Comparison of ENCODE assay signal across 12 cellular contexts in genomic region chr6:98323605-98324004, GRCh38.
DNase-seq lines count a peak whose midpoint lies in the region; ATAC-seq and TF ChIP-seq lines count a peak whose summit lies in the region.
"Had no signal": no experiment of that assay in that cellular context is flagged by ENCODE, and none has a peak within 500 bp of the region (broad histone marks: within the 10 kb centered on the region; RNA-seq: fewer than 3 reads in every experiment).

No MANE protein-coding gene starts in this region.

- H3K4me3 ChIP-seq in GM12865 (ENCODE audit: low read depth, low read length) (no peak overlapping the region), Caco-2 (ENCODE audit: low read depth, low read length) (no peak overlapping the region)
- H3K4me3 ChIP-seq: thoracic aorta had no signal

- POLR2A ChIA-PET in Caco-2 (lab: Charles Lee) = no interaction called here
- POLR2A ChIA-PET in naive thymus-derived CD8-positive, alpha-beta T cell (lab: Charles Lee) = no interaction called here

- H3K9me3 ChIP-seq in Caco-2 = no peaks in the 10 kb centered on the region
- H3K9me3 ChIP-seq: thoracic aorta had no signal

- no peaks in the 10 kb centered on the region for H3K4me1 Mint-ChIP-seq in Caco-2 (ENCODE audit: low read depth, unreplicated experiment)
- no peaks in the 10 kb centered on the region for H3K4me1 Mint-ChIP-seq in naive thymus-derived CD8-positive, alpha-beta T cell

- H3K27me3 ChIP-seq in Caco-2 (replicated peaks; ENCODE audit: control insufficient read depth, insufficient read depth, low read length) = no peaks in the 10 kb centered on the region

- H3K36me3 Mint-ChIP-seq in Caco-2 (ENCODE audit: insufficient read depth, unreplicated experiment) = no peaks in the 10 kb centered on the region
- H3K36me3 Mint-ChIP-seq in naive thymus-derived CD8-positive, alpha-beta T cell = no peaks in the 10 kb centered on the region
- H3K36me3 Mint-ChIP-seq: activated naive CD8-positive, alpha-beta T cell had no signal

- no peaks in the 10 kb centered on the region for H3K36me3 ChIP-seq in Caco-2 (ENCODE audit: control insufficient read depth, insufficient read depth, low read length)
- H3K36me3 ChIP-seq: thoracic aorta had no signal

- no peaks in the 10 kb centered on the region for H3K9me3 Mint-ChIP-seq in Caco-2 (ENCODE audit: unreplicated experiment)
- H3K9me3 Mint-ChIP-seq in naive thymus-derived CD8-positive, alpha-beta T cell = peaks cover 0 to 21% (median 2%) of the 10 kb centered on the region in 9 donors

- DNase-seq in GM12865 (ENCODE audit: low read depth) (peak; percentile 12), GM19240 (ENCODE audit: insufficient read length, low spot score) (no peak), Caco-2 (no peak), C1 segment of cervical spinal cord (lab: John Stamatoyannopoulos, UW) (no peak)
- no peak for DNase-seq in naive thymus-derived CD8-positive, alpha-beta T cell
- DNase-seq: central memory CD4-positive, alpha-beta T cell; NCI-H1092 had no signal

- TF ChIP-seq CTCF in GM12865 (IDR thresholded peaks at IDR 0.05; ENCODE audit: insufficient read depth, low read depth, low read length, missing control alignments) (no peak), Caco-2 (IDR thresholded peaks at IDR 0.05; ENCODE audit: insufficient read depth in 1 of 2, low read depth in 1 of 2, low read length in 1 of 2, severe bottlenecking in 1 of 2, unreplicated experiment in 1 of 2) (no peak)

- no peak overlapping the region for H3K27ac Mint-ChIP-seq in Caco-2 (ENCODE audit: unreplicated experiment)
- no peak overlapping the region for H3K27ac Mint-ChIP-seq in naive thymus-derived CD8-positive, alpha-beta T cell
- H3K27ac Mint-ChIP-seq: activated naive CD8-positive, alpha-beta T cell had no signal

- H3K4me3 Mint-ChIP-seq in Caco-2 (ENCODE audit: unreplicated experiment) = no peak overlapping the region
- no peak overlapping the region for H3K4me3 Mint-ChIP-seq in naive thymus-derived CD8-positive, alpha-beta T cell
- H3K4me3 Mint-ChIP-seq: activated naive CD8-positive, alpha-beta T cell had no signal

- CTCF ChIA-PET in Caco-2 (lab: Charles Lee) = no interaction called here

- intact Hi-C loops in Caco-2 (cut with micrococcal nuclease; ENCODE audit: unreplicated experiment) = no loop called here

- ATAC-seq in GM19438 (IDR thresholded peaks at IDR 0.05; ENCODE audit: low read depth, unreplicated experiment) (peak; percentile 72), HG02759 (IDR thresholded peaks at IDR 0.05; ENCODE audit: unreplicated experiment) (peak; percentile 92), HG03342 (IDR thresholded peaks at IDR 0.05; ENCODE audit: unreplicated experiment) (peak; percentile 95)
- no peak for ATAC-seq in naive thymus-derived CD8-positive, alpha-beta T cell

- no peaks in the 10 kb centered on the region for H3K27me3 Mint-ChIP-seq in Caco-2 (ENCODE audit: insufficient read depth, unreplicated experiment)
- H3K27me3 Mint-ChIP-seq in naive thymus-derived CD8-positive, alpha-beta T cell = peaks cover 0 to 4% (median 0%) of the 10 kb centered on the region in 5 donors
- H3K27me3 Mint-ChIP-seq: activated naive CD8-positive, alpha-beta T cell had no signal

- BruUV-seq in Caco-2 (replicated peaks; lab: Mats Ljungman, UMichigan) = no TSS peak

- no peaks in the 10 kb centered on the region for H3K4me1 ChIP-seq in Caco-2

Comparison
In these comparisons a context has a peak if more than half of its experiments do, and no peak if none do; other contexts are left out.
1. ATAC-seq: peak in GM19438 (single experiment), HG02759 (single experiment) and HG03342 (single experiment); none in naive thymus-derived CD8-positive, alpha-beta T cell (0 of 2).